Comparison of ENCODE assay signal across 20 cellular contexts in genomic region chr5:34409376-34409775, GRCh38.
DNase-seq lines count a peak whose midpoint lies in the region; ATAC-seq, FAIRE-seq and TF ChIP-seq lines count a peak whose summit lies in the region.
"Had no signal": no experiment of that assay in that cellular context is flagged by ENCODE, and none has a peak within 500 bp of the region (broad histone marks: within the 10 kb centered on the region; RNA-seq: fewer than 3 reads in every experiment).

No MANE protein-coding gene starts in this region.

- no peak overlapping the region for H3K23ac ChIP-seq in H9 (ENCODE audit: insufficient read length, low read depth, low read length)

- H3K27me3 ChIP-seq in H9 (ENCODE audit: insufficient read depth, low read length) (no peaks in the 10 kb centered on the region), PC-9 (ENCODE audit: insufficient read depth, low read depth) (no peaks in the 10 kb centered on the region), uterus (no peaks in the 10 kb centered on the region)
- H3K27me3 ChIP-seq: SJSA1 had no signal

- no peaks in the 10 kb centered on the region for H3K27me3 Mint-ChIP-seq in H9 (ENCODE audit: low read depth)
- H3K27me3 Mint-ChIP-seq in activated naive CD8-positive, alpha-beta T cell treated with anti-CD3 and anti-CD28 coated beads for 36 hours: no peaks in the 10 kb centered on the region

- H3K4me3 ChIP-seq in PC-9: no peak overlapping the region
- H3K4me3 ChIP-seq in fibroblast of the aortic adventitia (ENCODE audit: low read depth, low read length): no peak overlapping the region
- no peak overlapping the region for H3K4me3 ChIP-seq in uterus
- H3K4me3 ChIP-seq: SJSA1 had no signal

- H3K36me3 ChIP-seq in PC-9 (ENCODE audit: low read depth): no peaks in the 10 kb centered on the region
- no peaks in the 10 kb centered on the region for H3K36me3 ChIP-seq in uterus
- H3K36me3 ChIP-seq: SJSA1 had no signal

- ATAC-seq in HG03159 (IDR thresholded peaks at IDR 0.05; ENCODE audit: unreplicated experiment): no peak
- ATAC-seq: HCT116, PC-3 had no signal

- H3K4me1 Mint-ChIP-seq in H9: peaks cover 45 to 47% of the 10 kb centered on the region in 2 experiments
- no peaks in the 10 kb centered on the region for H3K4me1 Mint-ChIP-seq in activated naive CD8-positive, alpha-beta T cell treated with anti-CD3 and anti-CD28 coated beads for 36 hours

- no peak overlapping the region for H3K4me2 ChIP-seq in H9 (ENCODE audit: insufficient read depth, insufficient read length, low read length)
- no peak overlapping the region for H3K4me2 ChIP-seq in PC-9

- no TSS peak for BruUV-seq in PC-9 (replicated peaks; lab: Mats Ljungman, UMichigan)

- H3K56ac ChIP-seq in H9 (ENCODE audit: insufficient read length, low read depth, low read length): no peak overlapping the region

- no peak overlapping the region for H3K9ac ChIP-seq in H9 (ENCODE audit: extremely low read depth, insufficient read length, low read length)

- H3K4me1 ChIP-seq in H9 (ENCODE audit: insufficient read depth, low read length) (peaks cover 7% of the 10 kb centered on the region; the same call in 1 of the 2 replicates), PC-9 (replicated peaks; ENCODE audit: insufficient read depth) (peaks cover 14% of the 10 kb centered on the region; the same call in 1 of the 2 replicates), uterus (no peaks in the 10 kb centered on the region)

- no peaks in the 10 kb centered on the region for H3K23me2 ChIP-seq in H9 (ENCODE audit: insufficient read length, low read depth, low read length, poor library complexity, severe bottlenecking)

- H2AFZ ChIP-seq in H9 (ENCODE audit: low read length): no peak overlapping the region
- 0 out of 2 replicates have a peak overlapping the region, but pooled peaks have one; percentile 14 for H2AFZ ChIP-seq in PC-9

- FAIRE-seq in D721Med (lab: Jason Lieb, UNC): no peak

- H2BK15ac ChIP-seq in H9 (ENCODE audit: low read depth, low read length): no peak overlapping the region

- H4K5ac ChIP-seq in H9 (ENCODE audit: insufficient read length, low read depth, low read length): no peak overlapping the region

- H3K27ac Mint-ChIP-seq in H9: peak overlapping the region; percentile 66 to 90 (median 71); a peak in 3 of 7 replicates
- no peak overlapping the region for H3K27ac Mint-ChIP-seq in activated naive CD8-positive, alpha-beta T cell treated with anti-CD3 and anti-CD28 coated beads for 36 hours

- no peak overlapping the region for H4K91ac ChIP-seq in H9 (ENCODE audit: insufficient read length, low read depth, low read length)

- H3K36me3 Mint-ChIP-seq in H9 (ENCODE audit: insufficient read depth in 1 of 3, low read depth in 3 of 3): peaks cover 0 to 35% (median 33%) of the 10 kb centered on the region in 3 experiments
- H3K36me3 Mint-ChIP-seq in activated naive CD8-positive, alpha-beta T cell treated with anti-CD3 and anti-CD28 coated beads for 36 hours: no peaks in the 10 kb centered on the region

- no peaks in the 10 kb centered on the region for H3K9me2 ChIP-seq in PC-9 (ENCODE audit: insufficient read depth)

- H4K8ac ChIP-seq in H9 (replicated peaks; ENCODE audit: insufficient read length, low read depth, low read length): no peak overlapping the region

- no peak overlapping the region for H2BK20ac ChIP-seq in H9 (ENCODE audit: low read depth, low read length, poor library complexity, severe bottlenecking)

- H3K9me3 ChIP-seq in H9 (ENCODE audit: control insufficient read depth, low read depth, low read length) (peaks cover 16% of the 10 kb centered on the region), PC-9 (ENCODE audit: insufficient read depth, low read depth) (no peaks in the 10 kb centered on the region; the same call in 1 of the 2 replicates), uterus (no peaks in the 10 kb centered on the region)
- H3K9me3 ChIP-seq: SJSA1 had no signal

- intact Hi-C loops in PC-9 (cut with micrococcal nuclease; ENCODE audit: unreplicated experiment): no loop called here
- intact Hi-C loops in uterus (cut with DNase I; ENCODE audit: low total_unique reads): no loop called here

- H3K79me2 ChIP-seq in H9 (ENCODE audit: insufficient read depth, low read length): no peaks in the 10 kb centered on the region
- no peaks in the 10 kb centered on the region for H3K79me2 ChIP-seq in PC-9 (ENCODE audit: low read depth)

- no peak overlapping the region for H2BK120ac ChIP-seq in H9 (ENCODE audit: low read depth, low read length, poor library complexity, severe bottlenecking)

- H2BK12ac ChIP-seq in H9 (ENCODE audit: insufficient read length, low read depth, low read length): no peak overlapping the region

- no peak for TF ChIP-seq POLR2A in uterus (IDR thresholded peaks at IDR 0.05)

- 0 out of 2 replicates have a peak, but pooled peaks cover 4% of the 10 kb centered on the region for H3F3A ChIP-seq in PC-9 (ENCODE audit: insufficient read depth, low read depth)

- no peak overlapping the region for H2AK5ac ChIP-seq in H9 (ENCODE audit: insufficient read length, low read length)

- no peak overlapping the region for H3K27ac ChIP-seq in H9 (ENCODE audit: insufficient read length, low read depth, low read length)
- no peak overlapping the region for H3K27ac ChIP-seq in PC-9
- no peak overlapping the region for H3K27ac ChIP-seq in uterus
- H3K27ac ChIP-seq: C4-2B, SJSA1 had no signal

- CTCF ChIA-PET in PC-9 (lab: Charles Lee): no interaction called here

- no peak overlapping the region for H3K4ac ChIP-seq in H9 (ENCODE audit: low read depth, low read length)

- no peaks in the 10 kb centered on the region for H4K20me1 ChIP-seq in H9 (ENCODE audit: control insufficient read depth, insufficient read depth, insufficient read length)
- H4K20me1 ChIP-seq in PC-9 (ENCODE audit: insufficient read depth): no peaks in the 10 kb centered on the region

- H3K14ac ChIP-seq in H9 (ENCODE audit: insufficient read depth, low read length): no peak overlapping the region

- no peak overlapping the region for H2BK5ac ChIP-seq in H9 (ENCODE audit: insufficient read length, low read length)

- H3K79me1 ChIP-seq in H9 (ENCODE audit: insufficient read depth, low read depth, low read length, poor library complexity, severe bottlenecking): no peaks in the 10 kb centered on the region

- H3K18ac ChIP-seq in H9 (ENCODE audit: insufficient read length, low read depth, low read length): no peak overlapping the region

- peaks cover 14 to 36% of the 10 kb centered on the region in 2 experiments for H3K9me3 Mint-ChIP-seq in H9
- no peaks in the 10 kb centered on the region for H3K9me3 Mint-ChIP-seq in activated naive CD8-positive, alpha-beta T cell treated with anti-CD3 and anti-CD28 coated beads for 36 hours

- no peak for DNase-seq in H9
- DNase-seq in PC-9: no peak
- DNase-seq in fibroblast of the aortic adventitia (ENCODE audit: low read depth): peak; percentile 53
- DNase-seq in activated naive CD8-positive, alpha-beta T cell treated with anti-CD3 and anti-CD28 coated beads for 36 hours: no peak
- no peak for DNase-seq in D721Med (ENCODE audit: insufficient read length, low spot score)
- DNase-seq in uterus: no peak
- DNase-seq: ACHN, AML-193, DMS79 treated with DMSO at 0.1 percent for 48 hours, KG1, NCI-H1105 treated with DMSO at 0.1 percent for 48 hours, NCI-H187, NCI-H2107, NCI-H510A treated with DMSO at 0.1 percent for 48 hours, NCI-H82, PC-3 had no signal

- TF ChIP-seq CTCF in H9 (conservative IDR thresholded peaks at IDR 0.05) (no peak), PC-9 (conservative IDR thresholded peaks at IDR 0.05) (no peak), fibroblast of the aortic adventitia (IDR thresholded peaks at IDR 0.05; ENCODE audit: insufficient read depth, low read length) (no peak), D721Med (IDR thresholded peaks at IDR 0.05; ENCODE audit: insufficient read depth, missing control alignments) (no peak), uterus (IDR thresholded peaks at IDR 0.05) (no peak)

- H3T11ph ChIP-seq in H9 (ENCODE audit: low read length): no peak overlapping the region

- no peak overlapping the region for H3K4me3 Mint-ChIP-seq in H9
- no peak overlapping the region for H3K4me3 Mint-ChIP-seq in activated naive CD8-positive, alpha-beta T cell treated with anti-CD3 and anti-CD28 coated beads for 36 hours

- POLR2A ChIA-PET in PC-9 (lab: Charles Lee; ENCODE audit: unreplicated experiment): no interaction called here
